Comparison of ENCODE assay signal across 1 cellular context in the genomic region with DNA sequence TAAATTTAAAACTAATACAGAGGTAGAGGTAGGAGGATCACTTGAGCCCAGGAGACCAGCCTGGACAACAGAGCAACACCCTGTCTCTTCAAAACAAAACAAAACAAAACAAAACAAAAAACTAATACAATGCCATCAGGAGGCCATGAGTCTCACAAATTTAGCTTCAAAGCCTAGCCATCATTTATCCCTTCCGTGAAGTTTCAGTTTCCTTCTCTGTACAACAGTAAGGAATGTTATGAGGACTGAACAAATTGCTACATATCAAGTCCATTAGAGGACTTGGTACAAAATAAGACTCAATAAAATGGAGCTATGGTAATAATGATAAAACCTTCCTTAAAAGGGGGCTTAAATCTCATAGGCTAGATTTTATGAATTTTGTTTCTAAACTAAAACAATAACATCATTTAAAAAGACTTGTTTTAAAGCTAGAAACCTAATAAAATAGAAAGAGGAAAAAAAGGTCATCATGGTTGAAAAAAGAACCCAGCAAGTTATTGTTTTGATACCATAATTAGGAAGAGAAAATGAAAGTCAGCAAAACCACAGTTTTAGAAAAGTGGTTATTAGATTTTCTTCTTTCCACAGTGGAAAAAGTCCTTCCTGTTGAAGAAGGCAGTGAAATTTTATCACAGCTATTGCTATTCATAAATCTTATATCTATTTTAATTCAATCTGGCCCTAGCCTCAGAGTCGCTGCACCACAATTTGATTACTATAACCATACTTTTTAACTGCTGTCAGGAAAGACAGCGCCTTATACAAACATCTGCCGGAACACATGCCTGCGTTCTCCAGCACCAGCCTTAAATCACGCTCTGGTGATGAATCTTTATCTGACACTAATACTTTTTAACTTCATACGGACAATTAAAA.
TF ChIP-seq lines count a peak whose summit lies in the region.

No MANE protein-coding gene starts in this region.

TF ChIP-seq in liver, 16 proteins besides CTCF, POLR2A, EP300 and RAD21 (continued from another document):
- TF ChIP-seq, protein P1, sequence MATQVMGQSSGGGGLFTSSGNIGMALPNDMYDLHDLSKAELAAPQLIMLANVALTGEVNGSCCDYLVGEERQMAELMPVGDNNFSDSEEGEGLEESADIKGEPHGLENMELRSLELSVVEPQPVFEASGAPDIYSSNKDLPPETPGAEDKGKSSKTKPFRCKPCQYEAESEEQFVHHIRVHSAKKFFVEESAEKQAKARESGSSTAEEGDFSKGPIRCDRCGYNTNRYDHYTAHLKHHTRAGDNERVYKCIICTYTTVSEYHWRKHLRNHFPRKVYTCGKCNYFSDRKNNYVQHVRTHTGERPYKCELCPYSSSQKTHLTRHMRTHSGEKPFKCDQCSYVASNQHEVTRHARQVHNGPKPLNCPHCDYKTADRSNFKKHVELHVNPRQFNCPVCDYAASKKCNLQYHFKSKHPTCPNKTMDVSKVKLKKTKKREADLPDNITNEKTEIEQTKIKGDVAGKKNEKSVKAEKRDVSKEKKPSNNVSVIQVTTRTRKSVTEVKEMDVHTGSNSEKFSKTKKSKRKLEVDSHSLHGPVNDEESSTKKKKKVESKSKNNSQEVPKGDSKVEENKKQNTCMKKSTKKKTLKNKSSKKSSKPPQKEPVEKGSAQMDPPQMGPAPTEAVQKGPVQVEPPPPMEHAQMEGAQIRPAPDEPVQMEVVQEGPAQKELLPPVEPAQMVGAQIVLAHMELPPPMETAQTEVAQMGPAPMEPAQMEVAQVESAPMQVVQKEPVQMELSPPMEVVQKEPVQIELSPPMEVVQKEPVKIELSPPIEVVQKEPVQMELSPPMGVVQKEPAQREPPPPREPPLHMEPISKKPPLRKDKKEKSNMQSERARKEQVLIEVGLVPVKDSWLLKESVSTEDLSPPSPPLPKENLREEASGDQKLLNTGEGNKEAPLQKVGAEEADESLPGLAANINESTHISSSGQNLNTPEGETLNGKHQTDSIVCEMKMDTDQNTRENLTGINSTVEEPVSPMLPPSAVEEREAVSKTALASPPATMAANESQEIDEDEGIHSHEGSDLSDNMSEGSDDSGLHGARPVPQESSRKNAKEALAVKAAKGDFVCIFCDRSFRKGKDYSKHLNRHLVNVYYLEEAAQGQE (IDR thresholded peaks at IDR 0.05) = no peak
- TF ChIP-seq, protein P2, sequence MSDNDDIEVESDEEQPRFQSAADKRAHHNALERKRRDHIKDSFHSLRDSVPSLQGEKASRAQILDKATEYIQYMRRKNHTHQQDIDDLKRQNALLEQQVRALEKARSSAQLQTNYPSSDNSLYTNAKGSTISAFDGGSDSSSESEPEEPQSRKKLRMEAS (IDR thresholded peaks at IDR 0.05) = no peak
- TF ChIP-seq YY1 (IDR thresholded peaks at IDR 0.05) = no peak
- TF ChIP-seq, protein P3, sequence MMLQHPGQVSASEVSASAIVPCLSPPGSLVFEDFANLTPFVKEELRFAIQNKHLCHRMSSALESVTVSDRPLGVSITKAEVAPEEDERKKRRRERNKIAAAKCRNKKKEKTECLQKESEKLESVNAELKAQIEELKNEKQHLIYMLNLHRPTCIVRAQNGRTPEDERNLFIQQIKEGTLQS (IDR thresholded peaks at IDR 0.05) = no peak
